31 cellular contexts compared by ENCODE assay signal in the genomic region with DNA sequence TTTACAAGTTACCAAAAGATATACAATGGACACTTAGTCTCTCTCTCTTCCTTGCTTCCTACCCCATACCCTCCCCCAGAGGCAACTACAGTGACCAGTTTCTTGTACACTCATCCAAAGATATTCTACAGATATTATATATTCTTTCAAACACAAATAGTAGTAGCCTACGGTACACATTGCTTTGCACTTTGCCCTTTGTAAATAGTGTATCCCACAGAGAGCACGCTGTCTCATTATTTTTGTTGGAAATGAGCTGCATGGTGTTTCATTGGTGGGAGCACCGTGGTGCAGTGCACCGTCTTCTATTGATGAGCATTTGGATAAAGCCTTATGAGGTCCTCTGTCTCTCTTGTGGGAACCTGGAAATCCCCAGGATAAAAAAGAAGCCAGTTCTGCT. TPM values are rescaled to one million over a fixed set of nuclear protein-coding genes. Genes with fewer than 3 reads are reported as not detected.
"Had no signal": no experiment of that assay in that cellular context is flagged by ENCODE, and none has a peak within 500 bp of the region (broad histone marks: within the 10 kb centered on the region; RNA-seq: fewer than 3 reads in every experiment).

No MANE protein-coding gene starts in this region.

- FAIRE-seq: kidney, pancreas, urothelium cell line had no signal

- H3K4me1 ChIP-seq: colonic mucosa, pancreas had no signal

- DNase-seq: cerebellar nuclear complex; colonic mucosa; effector CD8-positive, alpha-beta T cell; endodermal cell; foreskin fibroblast; gastrocnemius medialis; kidney; left ventricle myocardium superior; natural killer cell; stimulated activated CD4-positive, alpha-beta T cell treated with anti-CD3 and anti-CD28 coated beads, Interleukin-2, amount 100 ng/mL, for 24 hours; stimulated activated CD4-positive, alpha-beta T cell treated with anti-CD3 and anti-CD28 coated beads, Interleukin-4, amount 100 ng/mL, for 24 hours; stimulated activated naive CD4-positive, alpha-beta T cell treated with Interleukin-2 at 50 U/mL for 16 hours; stomach; testis; tibial artery; upper lobe of left lung had no signal

- H3K36me3 ChIP-seq: colonic mucosa, gastrocnemius medialis, neutrophil, pancreas, stomach, tibial artery, upper lobe of left lung had no signal

- H3K4me3 ChIP-seq: colonic mucosa, gastrocnemius medialis, lung, pancreas, smooth muscle cell, stomach, testis, tibial artery, upper lobe of left lung had no signal

- H3K27ac ChIP-seq: colonic mucosa, epithelial cell of prostate, gastrocnemius medialis, neutrophil, pancreas, stomach, testis, tibial artery, upper lobe of left lung had no signal

- ATAC-seq: esophagus mucosa; gastrocnemius medialis; left ventricle myocardium superior; natural killer cell; pancreas; sciatic nerve; stimulated activated effector memory CD8-positive, alpha-beta T cell treated with anti-CD3 and anti-CD28 coated beads, Interleukin-12 subunit alpha, Interleukin-12 subunit beta, amount 100 ng/mL, for 72 hours had no signal

- H3K27me3 ChIP-seq: colonic mucosa, gastrocnemius medialis, neutrophil, pancreas, stomach, testis, tibial artery, upper lobe of left lung had no signal

- H3K4me2 ChIP-seq: smooth muscle cell had no signal

- H3K9me3 ChIP-seq: colonic mucosa, gastrocnemius medialis, neutrophil, pancreas, stomach, testis, tibial artery, upper lobe of left lung had no signal

RNA-seq across cellular contexts. Expression of a gene that starts 24.2 kb away (rescaled TPM):
- total RNA-seq: colonic mucosa, endodermal cell, esophagus mucosa, gastrocnemius medialis, glomerular endothelial cell, kidney, left ventricle myocardium superior, lung, mononuclear cell, natural killer cell, omental fat pad, pancreas, progenitor cell of endocrine pancreas, sciatic nerve, smooth muscle cell, stomach, subcutaneous adipose tissue, upper lobe of left lung had no signal
- polyA plus RNA-seq: lung, neural cell, smooth muscle cell, stomach had no signal
